In genomic region chr6:138477913-138478539, GRCh38 we compare ENCODE assay signal across 23 cellular contexts. TPM values are rescaled to one million over a fixed set of nuclear protein-coding genes. Genes with fewer than 3 reads are reported as not detected.
DNase-seq lines count a peak whose midpoint lies in the region; ATAC-seq and TF ChIP-seq lines count a peak whose summit lies in the region.
"Had no signal": no experiment of that assay in that cellular context is flagged by ENCODE, and none has a peak within 500 bp of the region (broad histone marks: within the 10 kb centered on the region; RNA-seq: fewer than 3 reads in every experiment).

No MANE protein-coding gene starts in this region.

- H3K4me3 Mint-ChIP-seq in endodermal cell: no peak overlapping the region
- H3K4me3 Mint-ChIP-seq: activated CD4-positive, alpha-beta T cell treated with anti-CD3 and anti-CD28 coated beads, Interleukin-2, amount 10 ng/mL, durations not matched to agents 7 days and 5 days; activated CD8-positive, alpha-beta memory T cell treated with anti-CD3 and anti-CD28 coated beads, Interleukin-2, amount 10 ng/mL, durations not matched to agents 7 days and 5 days; activated naive CD4-positive, alpha-beta T cell treated with anti-CD3 and anti-CD28 coated beads for 36 hours; CD4-positive, CD25-positive, alpha-beta regulatory T cell; dendritic cell treated with granulocyte-macrophage colony-stimulating factor and Interleukin-4, amounts not matched to agents 40 ng/mL and 50 ng/mL, for 4 days; naive thymus-derived CD4-positive, alpha-beta T cell; T-helper 17 cell had no signal

- no peaks in the 10 kb centered on the region for H3K4me1 ChIP-seq in endodermal cell (ENCODE audit: control insufficient read depth, insufficient read depth, low read length)
- H3K4me1 ChIP-seq: right atrium auricular region had no signal

- H3K9me3 Mint-ChIP-seq in endodermal cell: peaks cover 2% of the 10 kb centered on the region
- H3K9me3 Mint-ChIP-seq: activated CD4-positive, alpha-beta T cell treated with anti-CD3 and anti-CD28 coated beads, Interleukin-2, amount 10 ng/mL, durations not matched to agents 7 days and 5 days; activated naive CD4-positive, alpha-beta T cell treated with anti-CD3 and anti-CD28 coated beads for 36 hours; CD4-positive, CD25-positive, alpha-beta regulatory T cell; dendritic cell treated with granulocyte-macrophage colony-stimulating factor and Interleukin-4, amounts not matched to agents 40 ng/mL and 50 ng/mL, for 4 days; naive thymus-derived CD4-positive, alpha-beta T cell had no signal

- H3K9ac ChIP-seq in endodermal cell (ENCODE audit: extremely low read depth, low read length, poor library complexity, severe bottlenecking): no peak overlapping the region

- H3K9me3 ChIP-seq in endodermal cell (ENCODE audit: control insufficient read depth, low read length): no peaks in the 10 kb centered on the region
- H3K9me3 ChIP-seq: right atrium auricular region had no signal

- no peaks in the 10 kb centered on the region for H3K27me3 Mint-ChIP-seq in endodermal cell (ENCODE audit: insufficient read depth)
- H3K27me3 Mint-ChIP-seq: dendritic cell treated with granulocyte-macrophage colony-stimulating factor and Interleukin-4, amounts not matched to agents 40 ng/mL and 50 ng/mL, for 4 days had no signal

- ATAC-seq in HG03135 (IDR thresholded peaks at IDR 0.05; ENCODE audit: unreplicated experiment): no peak
- ATAC-seq: activated CD8-positive, alpha-beta memory T cell treated with anti-CD3 and anti-CD28 coated beads, Interleukin-2, amount 10 ng/mL, durations not matched to agents 7 days and 5 days; left cardiac atrium; naive thymus-derived CD4-positive, alpha-beta T cell; T-helper 17 cell had no signal

- TF ChIP-seq CTCF in endodermal cell (conservative IDR thresholded peaks at IDR 0.05): no peak

- no peaks in the 10 kb centered on the region for H3K4me1 Mint-ChIP-seq in endodermal cell
- H3K4me1 Mint-ChIP-seq: activated CD4-positive, alpha-beta T cell treated with anti-CD3 and anti-CD28 coated beads, Interleukin-2, amount 10 ng/mL, durations not matched to agents 7 days and 5 days; activated CD8-positive, alpha-beta memory T cell treated with anti-CD3 and anti-CD28 coated beads, Interleukin-2, amount 10 ng/mL, durations not matched to agents 7 days and 5 days; CD4-positive, CD25-positive, alpha-beta regulatory T cell; naive thymus-derived CD4-positive, alpha-beta T cell; T-helper 17 cell had no signal

- no peaks in the 10 kb centered on the region for H3K27me3 ChIP-seq in endodermal cell (ENCODE audit: control insufficient read depth, insufficient read depth, low read length, poor library complexity, severe bottlenecking)
- H3K27me3 ChIP-seq: right atrium auricular region had no signal

- WGBS in endodermal cell (ENCODE audit: insufficient coverage in 1 of 2, insufficient read length in 1 of 2), 2 experiments: 86 to 94% methylated on average over 1 to 4 of the region's 4 CpGs

- H3K4me3 ChIP-seq in endodermal cell (ENCODE audit: low read length): no peak overlapping the region
- H3K4me3 ChIP-seq: right atrium auricular region had no signal

- peak; percentile 33 for DNase-seq in HT-29 (ENCODE audit: low spot score)
- DNase-seq in dermis blood vessel endothelial cell: peak; percentile 39
- DNase-seq in lung microvascular endothelial cell (ENCODE audit: low read depth in 2 of 2): peak; percentile 24 to 83
- no peak for DNase-seq in NCI-H1417 (lab: John Stamatoyannopoulos, UW)
- no peak for DNase-seq in OCI-M1 (lab: John Stamatoyannopoulos, UW)
- no peak for DNase-seq in endodermal cell
- DNase-seq: activated CD4-positive, alpha-beta T cell treated with anti-CD3 and anti-CD28 coated beads, Interleukin-2, amount 10 ng/mL, durations not matched to agents 7 days and 5 days; activated CD8-positive, alpha-beta memory T cell treated with anti-CD3 and anti-CD28 coated beads, Interleukin-2, amount 10 ng/mL, durations not matched to agents 7 days and 5 days; activated naive CD4-positive, alpha-beta T cell treated with anti-CD3 and anti-CD28 coated beads for 36 hours; aorta; caudate nucleus; CD4-positive, CD25-positive, alpha-beta regulatory T cell; KBM-7; left cardiac atrium; naive thymus-derived CD4-positive, alpha-beta T cell; NCI-H187; NCI-H526 treated with DMSO at 0.1 percent for 48 hours; stimulated activated CD4-positive, alpha-beta T cell treated with anti-CD3 and anti-CD28 coated beads, Interleukin-4, amount 100 ng/mL, for 4 hours; stimulated activated naive CD4-positive, alpha-beta T cell; T-helper 17 cell had no signal

- H3K27ac ChIP-seq in endodermal cell (ENCODE audit: low read depth, low read length): no peak overlapping the region
- H3K27ac ChIP-seq: right atrium auricular region had no signal

- H3K36me3 ChIP-seq in endodermal cell (ENCODE audit: control insufficient read depth, insufficient read depth, low read length): peaks cover 4% of the 10 kb centered on the region
- H3K36me3 ChIP-seq: right atrium auricular region had no signal

- no peaks in the 10 kb centered on the region for H3K36me3 Mint-ChIP-seq in endodermal cell (ENCODE audit: low read depth)
- H3K36me3 Mint-ChIP-seq: activated CD8-positive, alpha-beta memory T cell treated with anti-CD3 and anti-CD28 coated beads, Interleukin-2, amount 10 ng/mL, durations not matched to agents 7 days and 5 days; CD4-positive, CD25-positive, alpha-beta regulatory T cell; naive thymus-derived CD4-positive, alpha-beta T cell had no signal

- H3K27ac Mint-ChIP-seq in endodermal cell: no peak overlapping the region
- H3K27ac Mint-ChIP-seq: activated CD4-positive, alpha-beta T cell treated with anti-CD3 and anti-CD28 coated beads, Interleukin-2, amount 10 ng/mL, durations not matched to agents 7 days and 5 days; activated CD8-positive, alpha-beta memory T cell treated with anti-CD3 and anti-CD28 coated beads, Interleukin-2, amount 10 ng/mL, durations not matched to agents 7 days and 5 days; activated naive CD4-positive, alpha-beta T cell treated with anti-CD3 and anti-CD28 coated beads for 36 hours; CD4-positive, CD25-positive, alpha-beta regulatory T cell; dendritic cell treated with granulocyte-macrophage colony-stimulating factor and Interleukin-4, amounts not matched to agents 40 ng/mL and 50 ng/mL, for 4 days; naive thymus-derived CD4-positive, alpha-beta T cell; T-helper 17 cell had no signal

RNA-seq across cellular contexts. Expression of gene NHSL1, which starts 21.3 kb away (rescaled TPM):
- 14.1 and 15.6 TPM in 2 replicates for total RNA-seq in HT-29 (2014; rRNA removed; shearing (Covaris generic))
- total RNA-seq in dermis blood vessel endothelial cell: 45.1 and 78.7 TPM in 2 replicates
- total RNA-seq in lung microvascular endothelial cell: 23.1 and 30.2 TPM in 2 replicates
- total RNA-seq in endodermal cell: 10 to 100 TPM; 16.3 to 17.5 TPM
- 37.8 TPM for polyA plus RNA-seq in endodermal cell (2013, experiment 1 of 2)
- polyA plus RNA-seq in endodermal cell (2013, experiment 2 of 2): 25.3 TPM
- total RNA-seq: CD4-positive, CD25-positive, alpha-beta regulatory T cell had no signal

Comparison
In these comparisons a context has a peak if more than half of its experiments do, and no peak if none do; other contexts are left out.
1. DNase-seq: peak in HT-29 (single experiment), dermis blood vessel endothelial cell (single experiment) and lung microvascular endothelial cell (2 of 2); none in NCI-H1417 (0 of 3), OCI-M1 (single experiment) and endodermal cell (single experiment).